In the genomic region with DNA sequence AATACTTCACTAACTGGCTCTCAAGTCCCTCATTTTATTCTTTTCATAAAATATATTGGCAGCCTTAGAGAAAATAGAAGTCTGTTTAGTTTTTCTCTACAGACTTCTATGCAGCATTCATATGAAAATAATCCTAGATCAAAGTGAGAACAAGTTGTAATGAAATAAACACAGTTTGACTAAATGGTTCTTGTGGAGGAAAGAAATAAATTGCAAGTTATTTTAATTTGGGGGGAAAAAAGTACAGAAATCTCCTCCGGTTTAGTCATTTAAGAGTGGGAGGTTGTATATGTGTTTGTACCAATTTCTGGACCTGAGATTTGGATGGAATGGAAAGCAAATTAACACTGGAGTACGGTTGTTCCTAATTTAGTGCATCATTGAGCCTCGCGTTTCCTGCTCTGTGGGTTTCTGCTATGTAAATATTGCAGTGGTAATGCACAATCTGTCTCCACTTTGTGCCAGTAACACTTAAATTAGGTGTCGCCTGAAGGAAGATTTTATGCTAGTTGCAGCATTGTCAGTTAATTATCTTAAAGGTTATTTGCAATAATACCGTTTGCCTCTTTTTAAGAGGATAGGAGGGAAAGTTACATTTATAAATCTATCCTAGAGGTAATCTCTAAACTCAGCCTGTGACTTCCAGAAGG, we compare ENCODE assay signal across 19 cellular contexts.
DNase-seq lines count a peak whose midpoint lies in the region; TF ChIP-seq lines count a peak whose summit lies in the region.
"Had no signal": no experiment of that assay in that cellular context is flagged by ENCODE, and none has a peak within 500 bp of the region (broad histone marks: within the 10 kb centered on the region; RNA-seq: fewer than 3 reads in every experiment).

No MANE protein-coding gene starts in this region.

- no CpG with 5 or more reads among the region's 6 CpGs for WGBS in trophoblast cell (ENCODE audit: extremely low coverage, insufficient coverage, insufficient read length)

- H2AFZ ChIP-seq in neural progenitor cell (replicated peaks) (no peak overlapping the region), trophoblast cell (ENCODE audit: insufficient read depth, low read length, poor library complexity) (no peak overlapping the region)

- H3K27ac Mint-ChIP-seq in neural progenitor cell, result peak overlapping the region; percentile 18
- H3K27ac Mint-ChIP-seq: activated CD8-positive, alpha-beta memory T cell treated with anti-CD3 and anti-CD28 coated beads, Interleukin-2, amount 10 ng/mL, durations not matched to agents 7 days and 5 days; CD8-positive, alpha-beta memory T cell; dendritic cell treated with granulocyte-macrophage colony-stimulating factor and Interleukin-4, amounts not matched to agents 40 ng/mL and 50 ng/mL, for 4 days had no signal

- no peaks in the 10 kb centered on the region for H3K27me3 ChIP-seq in neural progenitor cell
- no peaks in the 10 kb centered on the region for H3K27me3 ChIP-seq in trophoblast cell (ENCODE audit: insufficient read depth, low read length)
- no peaks in the 10 kb centered on the region for H3K27me3 ChIP-seq in H7 (ENCODE audit: control insufficient read depth, insufficient read depth, low read length)
- H3K27me3 ChIP-seq: heart left ventricle, tibial artery had no signal

- no peaks in the 10 kb centered on the region for H3K9me3 ChIP-seq in neural progenitor cell (ENCODE audit: low read depth)
- peaks cover 2% of the 10 kb centered on the region for H3K9me3 ChIP-seq in trophoblast cell (ENCODE audit: insufficient read depth, low read depth, low read length)
- H3K9me3 ChIP-seq: heart left ventricle, tibial artery had no signal

- no peak overlapping the region for H3K14ac ChIP-seq in trophoblast cell (ENCODE audit: low read length)

- no peak overlapping the region for H3K23ac ChIP-seq in trophoblast cell (ENCODE audit: low read length)

- H2AK5ac ChIP-seq in trophoblast cell (ENCODE audit: low read length), result no peak overlapping the region

- H4K8ac ChIP-seq in trophoblast cell (ENCODE audit: low read depth, low read length), result no peak overlapping the region

- no peak overlapping the region for H4K91ac ChIP-seq in trophoblast cell (ENCODE audit: low read depth, low read length)

- H3K4me2 ChIP-seq in neural progenitor cell (peak overlapping the region; percentile 25), trophoblast cell (ENCODE audit: low read length) (no peak overlapping the region)

- peak; percentile 52 for DNase-seq in NCI-H510A treated with DMSO at 0.1 percent for 48 hours (lab: John Stamatoyannopoulos, UW)
- no peak for DNase-seq in NCI-H510A (lab: John Stamatoyannopoulos, UW)
- DNase-seq in NCI-H1694 treated with DMSO at 0.1 percent for 48 hours (lab: John Stamatoyannopoulos, UW), result peak; percentile 86
- peak; percentile 38 to 51 for DNase-seq in SHP77 (lab: John Stamatoyannopoulos, UW)
- DNase-seq in neural progenitor cell (ENCODE audit: low spot score), result no peak
- no peak for DNase-seq in trophoblast cell
- DNase-seq in A172 (ENCODE audit: low spot score), result no peak
- DNase-seq in H7, result no peak
- DNase-seq: ACHN; activated CD8-positive, alpha-beta memory T cell treated with anti-CD3 and anti-CD28 coated beads, Interleukin-2, amount 10 ng/mL, durations not matched to agents 7 days and 5 days; activated gamma-delta T cell treated with Interleukin-2 at 50 U/mL for 16 hours; aorta; CD8-positive, alpha-beta memory T cell; heart left ventricle; KBM-7; kidney glomerular epithelial cell; stimulated activated CD4-positive, alpha-beta T cell treated with anti-CD3 and anti-CD28 coated beads, Interleukin-4, amount 100 ng/mL, for 4 hours; tibial artery had no signal

- peaks cover 38% of the 10 kb centered on the region for H3K4me1 ChIP-seq in neural progenitor cell
- no peaks in the 10 kb centered on the region for H3K4me1 ChIP-seq in trophoblast cell (ENCODE audit: control insufficient read depth in 1 of 2, insufficient read depth in 2 of 2, low read length in 2 of 2)
- H3K4me1 ChIP-seq: heart left ventricle, tibial artery had no signal

- H2BK120ac ChIP-seq in trophoblast cell (ENCODE audit: insufficient read depth, low read length, poor library complexity), result no peak overlapping the region

- no peak overlapping the region for H2BK5ac ChIP-seq in trophoblast cell (ENCODE audit: low read depth, low read length, poor library complexity)

- H2BK12ac ChIP-seq in trophoblast cell (ENCODE audit: low read length), result no peak overlapping the region

- H3K27me3 Mint-ChIP-seq in neural progenitor cell (ENCODE audit: insufficient read depth, low read depth), result no peaks in the 10 kb centered on the region
- H3K27me3 Mint-ChIP-seq: dendritic cell treated with granulocyte-macrophage colony-stimulating factor and Interleukin-4, amounts not matched to agents 40 ng/mL and 50 ng/mL, for 4 days had no signal

- H3K79me1 ChIP-seq in trophoblast cell (ENCODE audit: low read length), result no peaks in the 10 kb centered on the region

- no peaks in the 10 kb centered on the region for H3K9me3 Mint-ChIP-seq in neural progenitor cell
- H3K9me3 Mint-ChIP-seq: CD8-positive, alpha-beta memory T cell; dendritic cell treated with granulocyte-macrophage colony-stimulating factor and Interleukin-4, amounts not matched to agents 40 ng/mL and 50 ng/mL, for 4 days had no signal

- no peak overlapping the region for H3K4ac ChIP-seq in trophoblast cell (ENCODE audit: low read depth, low read length)

- H3K18ac ChIP-seq in trophoblast cell (ENCODE audit: low read length), result no peak overlapping the region

- H3K36me3 Mint-ChIP-seq in neural progenitor cell, result peaks cover 36% of the 10 kb centered on the region
- H3K36me3 Mint-ChIP-seq: activated CD8-positive, alpha-beta memory T cell treated with anti-CD3 and anti-CD28 coated beads, Interleukin-2, amount 10 ng/mL, durations not matched to agents 7 days and 5 days had no signal

- H3K9ac ChIP-seq in neural progenitor cell, result no peak overlapping the region
- no peak overlapping the region for H3K9ac ChIP-seq in trophoblast cell (ENCODE audit: low read length)

- H3K79me2 ChIP-seq in neural progenitor cell (ENCODE audit: low read depth) (no peaks in the 10 kb centered on the region), trophoblast cell (ENCODE audit: control insufficient read depth, insufficient read depth, low read length, poor library complexity) (no peaks in the 10 kb centered on the region)

- no peak for TF ChIP-seq CTCF in neural progenitor cell (IDR thresholded peaks at IDR 0.05)

- no peak overlapping the region for H4K12ac ChIP-seq in trophoblast cell (ENCODE audit: low read depth, low read length)

- peaks cover 36% of the 10 kb centered on the region for H3F3A ChIP-seq in neural progenitor cell (ENCODE audit: low read depth)

- peaks cover 64% of the 10 kb centered on the region for H3K4me1 Mint-ChIP-seq in neural progenitor cell
- H3K4me1 Mint-ChIP-seq: CD8-positive, alpha-beta memory T cell had no signal

- no peak overlapping the region for H3K4me3 Mint-ChIP-seq in neural progenitor cell
- H3K4me3 Mint-ChIP-seq: activated CD8-positive, alpha-beta memory T cell treated with anti-CD3 and anti-CD28 coated beads, Interleukin-2, amount 10 ng/mL, durations not matched to agents 7 days and 5 days; CD8-positive, alpha-beta memory T cell; dendritic cell treated with granulocyte-macrophage colony-stimulating factor and Interleukin-4, amounts not matched to agents 40 ng/mL and 50 ng/mL, for 4 days had no signal

- H3K27ac ChIP-seq in neural progenitor cell, result peak overlapping the region; percentile 40
- no peak overlapping the region for H3K27ac ChIP-seq in trophoblast cell (ENCODE audit: low read depth, low read length)
- H3K27ac ChIP-seq: heart left ventricle, tibial artery had no signal

- no peaks in the 10 kb centered on the region for H3K36me3 ChIP-seq in neural progenitor cell
- no peaks in the 10 kb centered on the region for H3K36me3 ChIP-seq in trophoblast cell (ENCODE audit: control insufficient read depth in 1 of 2, insufficient read depth in 2 of 2, low read length in 2 of 2)
- no peaks in the 10 kb centered on the region for H3K36me3 ChIP-seq in H7 (replicated peaks; ENCODE audit: control insufficient read depth, insufficient read depth, low read length)
- H3K36me3 ChIP-seq: heart left ventricle, tibial artery had no signal

- H3K4me3 ChIP-seq in neural progenitor cell, result no peak overlapping the region
- no peak overlapping the region for H3K4me3 ChIP-seq in trophoblast cell (ENCODE audit: low read depth, low read length)
- no peak overlapping the region for H3K4me3 ChIP-seq in H7 (ENCODE audit: insufficient read depth, low read depth, low read length)
- H3K4me3 ChIP-seq: heart left ventricle, tibial artery had no signal

- no peaks in the 10 kb centered on the region for H4K20me1 ChIP-seq in neural progenitor cell (ENCODE audit: low read depth)

Comparison
In these comparisons a context has a peak if more than half of its experiments do, and no peak if none do; other contexts are left out.
1. DNase-seq: peak in NCI-H510A treated with DMSO at 0.1 percent for 48 hours (single experiment), NCI-H1694 treated with DMSO at 0.1 percent for 48 hours (single experiment) and SHP77 (2 of 2); none in NCI-H510A (single experiment), neural progenitor cell (single experiment), trophoblast cell (0 of 2), A172 (single experiment) and H7 (single experiment).